Comparison of ENCODE assay signal across 16 cellular contexts in genomic region chr2:68182902-68183301, GRCh38.
"Had no signal": no experiment of that assay in that cellular context is flagged by ENCODE, and none has a peak within 500 bp of the region (broad histone marks: within the 10 kb centered on the region; RNA-seq: fewer than 3 reads in every experiment).

No MANE protein-coding gene starts in this region.

- H3K4me3 ChIP-seq: esophagus squamous epithelium, hepatocyte, left ventricle myocardium inferior, neural progenitor cell, pancreas, sigmoid colon, tibial artery had no signal

- ATAC-seq: activated naive CD4-positive, alpha-beta T cell treated with anti-CD3 and anti-CD28 coated beads, Interleukin-2, amount 50 U/mL, for 72 hours had no signal

- H3K9me3 ChIP-seq: esophagus squamous epithelium, left ventricle myocardium inferior, pancreas, sigmoid colon, tibial artery had no signal

- H3K27me3 Mint-ChIP-seq: activated CD4-positive, alpha-beta T cell treated with anti-CD3 and anti-CD28 coated beads, Interleukin-2, amount 10 ng/mL, durations not matched to agents 24 days and 14 days; brain had no signal

- H3K27ac ChIP-seq: esophagus squamous epithelium, hepatocyte, left ventricle myocardium inferior, neural progenitor cell, pancreas, sigmoid colon, tibial artery had no signal

- H3K4me3 Mint-ChIP-seq: activated CD4-positive, alpha-beta T cell treated with anti-CD3 and anti-CD28 coated beads, Interleukin-2, amount 10 ng/mL, durations not matched to agents 24 days and 14 days; brain; neural progenitor cell; T-helper 1 cell treated with Interleukin-12 subunit alpha and Interleukin-12 subunit beta and Interleukin-4 antibody, amounts not matched to agents 30 μg/mL and 1 μg/mL, for 36 hours had no signal

- H3K27me3 ChIP-seq: esophagus squamous epithelium, hepatocyte, neural progenitor cell, pancreas, sigmoid colon, tibial artery had no signal

- H3K4me1 ChIP-seq: left ventricle myocardium inferior, neural progenitor cell, sigmoid colon had no signal

- DNase-seq: activated CD4-positive, alpha-beta T cell treated with anti-CD3 and anti-CD28 coated beads, Interleukin-2, amount 10 ng/mL, durations not matched to agents 24 days and 14 days; activated effector memory CD4-positive, alpha-beta T cell treated with Interleukin-2 at 50 U/mL for 16 hours; activated T-cell treated with anti-CD3 and anti-CD28 coated beads for 4 hours; cortex of kidney; effector CD4-positive, alpha-beta T cell; esophagus squamous epithelium; left ventricle myocardium inferior; pancreas; sigmoid colon; stimulated activated CD4-positive, alpha-beta T cell treated with anti-CD3 and anti-CD28 coated beads, Interleukin-2, amount 100 ng/mL, for 24 hours; tibial artery had no signal

- H3K27ac Mint-ChIP-seq: activated CD4-positive, alpha-beta T cell treated with anti-CD3 and anti-CD28 coated beads, Interleukin-2, amount 10 ng/mL, durations not matched to agents 24 days and 14 days; activated naive CD4-positive, alpha-beta T cell treated with anti-CD3 and anti-CD28 coated beads, Interleukin-2, amount 50 U/mL, for 72 hours; T-helper 1 cell treated with Interleukin-12 subunit alpha and Interleukin-12 subunit beta and Interleukin-4 antibody, amounts not matched to agents 30 μg/mL and 1 μg/mL, for 36 hours had no signal

- H3K4me1 Mint-ChIP-seq: brain, neural progenitor cell had no signal

- H3K9me3 Mint-ChIP-seq: activated CD4-positive, alpha-beta T cell treated with anti-CD3 and anti-CD28 coated beads, Interleukin-2, amount 10 ng/mL, durations not matched to agents 24 days and 14 days; activated naive CD4-positive, alpha-beta T cell treated with anti-CD3 and anti-CD28 coated beads, Interleukin-2, amount 50 U/mL, for 72 hours; brain; neural progenitor cell; T-helper 1 cell treated with Interleukin-12 subunit alpha and Interleukin-12 subunit beta and Interleukin-4 antibody, amounts not matched to agents 30 μg/mL and 1 μg/mL, for 36 hours had no signal
